8 cellular contexts compared by ENCODE assay signal in the genomic region with DNA sequence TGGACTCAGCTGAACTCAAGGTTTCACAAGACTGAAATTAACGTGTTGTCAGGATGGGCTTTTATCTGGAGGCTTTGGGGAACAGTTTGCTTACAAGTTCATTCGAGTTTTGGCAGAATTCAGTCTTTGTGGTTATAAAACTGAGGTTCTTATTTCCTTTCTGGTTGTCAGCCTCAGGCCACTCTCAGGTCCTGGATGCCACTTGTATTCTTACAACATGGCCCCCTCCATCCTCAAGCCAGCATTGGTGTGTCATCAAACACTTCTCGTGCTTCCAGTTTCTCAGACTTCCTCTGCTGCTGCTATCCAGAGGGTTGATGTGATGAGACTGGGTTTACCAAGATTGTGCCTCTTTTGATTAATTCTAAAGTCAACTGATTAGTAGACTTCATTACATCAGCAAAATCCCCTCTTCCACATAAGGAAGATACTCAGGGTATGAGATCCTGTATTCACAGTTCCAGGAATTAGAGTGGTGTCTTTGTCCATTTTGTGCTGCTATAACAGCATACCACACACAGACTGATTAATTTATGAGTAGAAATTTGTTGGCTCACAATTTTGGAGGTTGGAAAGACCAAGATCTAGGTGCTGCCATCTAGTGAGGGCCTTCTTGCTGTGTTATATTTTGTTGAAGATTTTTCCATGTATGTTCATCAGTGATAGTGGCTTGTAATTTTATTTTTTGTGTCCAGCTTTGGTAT. TPM values are rescaled to one million over a fixed set of nuclear protein-coding genes. Genes with fewer than 3 reads are reported as not detected.
DNase-seq lines count a peak whose midpoint lies in the region; ATAC-seq, FAIRE-seq and TF ChIP-seq lines count a peak whose summit lies in the region.

No MANE protein-coding gene starts in this region.

- ATAC-seq in HG03432 (IDR thresholded peaks at IDR 0.05; ENCODE audit: unreplicated experiment), result peak; percentile 41
- ATAC-seq in gastroesophageal sphincter, result peak; percentile 48

- no peaks in the 10 kb centered on the region for H3K9me3 ChIP-seq in gastroesophageal sphincter

- DNase-seq in NK-92 treated with Interleukin-12 subunit alpha and Interleukin-12 subunit beta, amount 100 ng/mL, for 24 hours (lab: John Stamatoyannopoulos, UW), result peak; percentile 34
- DNase-seq in NK-92 (lab: John Stamatoyannopoulos, UW; ENCODE audit: unreplicated experiment) (no peak), dedifferentiated amniotic fluid mesenchymal stem cell (ENCODE audit: extremely low spot score) (no peak), HTR-8/SVneo (ENCODE audit: insufficient read length, low spot score) (no peak), UCSD-AML1 (lab: John Stamatoyannopoulos, UW; ENCODE audit: unreplicated experiment) (no peak)
- DNase-seq in activated CD4-positive, alpha-beta T cell treated with anti-CD3 and anti-CD28 coated beads for 4 hours, result peak; percentile 25 to 31

- H3K36me3 ChIP-seq in gastroesophageal sphincter, result no peaks in the 10 kb centered on the region

- peak in 2 of 4 experiments; percentile 13 to 16 for TF ChIP-seq CTCF in gastroesophageal sphincter (IDR thresholded peaks at IDR 0.05)

- H3K4me1 ChIP-seq in gastroesophageal sphincter, result peaks cover 5 to 74% (median 9%) of the 10 kb centered on the region in 3 donors

- FAIRE-seq in HTR-8/SVneo (lab: Jason Lieb, UNC), result no peak

- no peak for TF ChIP-seq POLR2A in gastroesophageal sphincter (IDR thresholded peaks at IDR 0.05)

- H3K4me3 ChIP-seq in gastroesophageal sphincter, result no peak overlapping the region

- 28 to 88% methylated on average over 2 to 3 of the region's 3 CpGs for WGBS in gastroesophageal sphincter (ENCODE audit: low coverage in 1 of 2), 2 donors

- H3K27ac ChIP-seq in gastroesophageal sphincter, result no peak overlapping the region

- H3K27me3 ChIP-seq in gastroesophageal sphincter, result no peaks in the 10 kb centered on the region

- TF ChIP-seq EP300 in gastroesophageal sphincter (IDR thresholded peaks at IDR 0.05), result no peak

RNA-seq across cellular contexts. Expression of gene LRCH3, which starts 10.9 kb away (rescaled TPM):
- 100 to 1,000 TPM in 1 of 4 donors, 10 to 100 TPM in 3; 39.0 to 158 (median 69.6) TPM for total RNA-seq in gastroesophageal sphincter

RNA-seq across cellular contexts. Expression of gene FYTTD1, which starts 52.3 kb away (rescaled TPM):
- 10 to 100 TPM; 69.1 to 88.1 (median 87.0) TPM for total RNA-seq in gastroesophageal sphincter

Comparison
In these comparisons a context has a peak if more than half of its experiments do, and no peak if none do; other contexts are left out.
1. DNase-seq: peak in NK-92 treated with Interleukin-12 subunit alpha and Interleukin-12 subunit beta, amount 100 ng/mL, for 24 hours (single experiment) and activated CD4-positive, alpha-beta T cell treated with anti-CD3 and anti-CD28 coated beads for 4 hours (2 of 2); none in NK-92 (single experiment), dedifferentiated amniotic fluid mesenchymal stem cell (single experiment), HTR-8/SVneo (single experiment) and UCSD-AML1 (single experiment).